ENCODE assay signal across 17 cellular contexts in genomic region chr14:91753501-91754128, GRCh38. TPM values are rescaled to one million over a fixed set of nuclear protein-coding genes. Genes with fewer than 3 reads are reported as not detected.
DNase-seq lines count a peak whose midpoint lies in the region; FAIRE-seq and TF ChIP-seq lines count a peak whose summit lies in the region.
"Had no signal": no experiment of that assay in that cellular context is flagged by ENCODE, and none has a peak within 500 bp of the region (broad histone marks: within the 10 kb centered on the region; RNA-seq: fewer than 3 reads in every experiment).

No MANE protein-coding gene starts in this region.

- H3K4me1 ChIP-seq in A673 (ENCODE audit: insufficient read depth, low read length, poor library complexity, severe bottlenecking) (no peaks in the 10 kb centered on the region), Caco-2 (peaks cover 42% of the 10 kb centered on the region), keratinocyte (ENCODE audit: control insufficient read depth, extremely low read depth, insufficient read depth, low read length) (peaks cover 27% of the 10 kb centered on the region), sigmoid colon (no peaks in the 10 kb centered on the region)

- intact Hi-C loops in A673 (cut with micrococcal nuclease; ENCODE audit: unreplicated experiment) = no loop called here
- intact Hi-C loops in Caco-2 (cut with micrococcal nuclease; ENCODE audit: unreplicated experiment) = no loop called here
- intact Hi-C loops in sigmoid colon (cut with DNase I) = no loop called here

- peaks cover 15% of the 10 kb centered on the region for H3K4me1 Mint-ChIP-seq in Caco-2 (ENCODE audit: low read depth, unreplicated experiment)
- H3K4me1 Mint-ChIP-seq: CD4-positive, CD25-positive, alpha-beta regulatory T cell had no signal

- H3K36me3 ChIP-seq in A673 (ENCODE audit: insufficient read depth, low read length, poor library complexity, severe bottlenecking) (no peaks in the 10 kb centered on the region), Caco-2 (ENCODE audit: control insufficient read depth, insufficient read depth, low read length) (no peaks in the 10 kb centered on the region), keratinocyte (ENCODE audit: control insufficient read depth in 2 of 2, extremely low read depth in 1 of 2, insufficient read depth in 2 of 2, low read length in 2 of 2) (no peaks in the 10 kb centered on the region), sigmoid colon (no peaks in the 10 kb centered on the region)

- H3K27me3 Mint-ChIP-seq in Caco-2 (ENCODE audit: insufficient read depth, unreplicated experiment) = no peaks in the 10 kb centered on the region
- H3K27me3 Mint-ChIP-seq: naive thymus-derived CD4-positive, alpha-beta T cell had no signal

- no peaks in the 10 kb centered on the region for H3K9me1 ChIP-seq in keratinocyte (ENCODE audit: control insufficient read depth, extremely low read depth, insufficient read depth, low read length)

- TF ChIP-seq CTCF in A673 (conservative IDR thresholded peaks at IDR 0.05; ENCODE audit: low read depth, low read length) = no peak
- TF ChIP-seq CTCF in Caco-2 (IDR thresholded peaks at IDR 0.05; ENCODE audit: insufficient read depth in 1 of 2, low read depth in 1 of 2, low read length in 1 of 2, severe bottlenecking in 1 of 2, unreplicated experiment in 1 of 2) = no peak
- TF ChIP-seq CTCF in keratinocyte (optimal IDR thresholded peaks at IDR 0.05 in 1 of 3, IDR thresholded peaks at IDR 0.05 in 1 of 3, conservative IDR thresholded peaks at IDR 0.05 in 1 of 3; ENCODE audit: extremely low read depth in 1 of 3, insufficient read depth in 2 of 3, low read length in 3 of 3) = no peak
- no peak for TF ChIP-seq CTCF in sigmoid colon (IDR thresholded peaks at IDR 0.05)

- peak overlapping the region; percentile 5 for H3K4me2 ChIP-seq in keratinocyte (ENCODE audit: control insufficient read depth, extremely low read depth, insufficient read depth, low read depth, low read length)

- H3K79me2 ChIP-seq in keratinocyte (ENCODE audit: control insufficient read depth, insufficient read depth, low read length) = no peaks in the 10 kb centered on the region

- no peak overlapping the region for H3K4me3 Mint-ChIP-seq in Caco-2 (ENCODE audit: unreplicated experiment)
- H3K4me3 Mint-ChIP-seq: activated naive CD4-positive, alpha-beta T cell treated with anti-CD3 and anti-CD28 coated beads for 36 hours; CD4-positive, CD25-positive, alpha-beta regulatory T cell; naive thymus-derived CD4-positive, alpha-beta T cell had no signal

- no peaks in the 10 kb centered on the region for H3K9me3 ChIP-seq in A673 (ENCODE audit: low read depth, low read length, poor library complexity, severe bottlenecking)
- H3K9me3 ChIP-seq in Caco-2 = no peaks in the 10 kb centered on the region
- H3K9me3 ChIP-seq in keratinocyte (ENCODE audit: control insufficient read depth, low read depth, low read length) = no peaks in the 10 kb centered on the region
- H3K9me3 ChIP-seq in sigmoid colon = no peaks in the 10 kb centered on the region

- no peak for TF ChIP-seq EP300 in sigmoid colon (IDR thresholded peaks at IDR 0.05)

- BruUV-seq in A673 (replicated peaks; lab: Mats Ljungman, UMichigan) (no TSS peak), Caco-2 (replicated peaks; lab: Mats Ljungman, UMichigan) (no TSS peak)

- no peak for TF ChIP-seq POLR2A in sigmoid colon (IDR thresholded peaks at IDR 0.05)

- dilution Hi-C loops in keratinocyte (cut with MboI; ENCODE audit: extremely low pct_ligation_motif_present, low sequenced_read_pairs) = no loop called here

- peak; percentile 46 for DNase-seq in A673 (ENCODE audit: low spot score)
- DNase-seq in Caco-2 = no peak
- DNase-seq in NCI-H526 treated with DMSO at 0.1 percent for 48 hours (lab: John Stamatoyannopoulos, UW) = peak; percentile 80
- DNase-seq in keratinocyte (ENCODE audit: low read depth, low spot score) = no peak
- DNase-seq in NOMO-1 treated with dmso at 0.1 percent for 144 hours (lab: John Stamatoyannopoulos, UW; ENCODE audit: unreplicated experiment) = no peak
- no peak for DNase-seq in sigmoid colon
- DNase-seq in activated CD8-positive, alpha-beta memory T cell treated with anti-CD3 and anti-CD28 coated beads for 24 hours = no peak
- DNase-seq in effector CD8-positive, alpha-beta T cell (lab: John Stamatoyannopoulos, UW) = no peak
- DNase-seq: activated naive CD4-positive, alpha-beta T cell treated with anti-CD3 and anti-CD28 coated beads for 36 hours; CD4-positive, CD25-positive, alpha-beta regulatory T cell; glutamatergic neuron; H7; naive thymus-derived CD4-positive, alpha-beta T cell; NCI-H2029 had no signal

- 69 to 91% methylated on average over 4 of the region's 4 CpGs for WGBS in sigmoid colon, 2 donors

- H3K27me3 ChIP-seq in A673 (replicated peaks; ENCODE audit: insufficient read depth, low read depth, low read length, poor library complexity) (no peaks in the 10 kb centered on the region), Caco-2 (replicated peaks; ENCODE audit: control insufficient read depth, insufficient read depth, low read length) (no peaks in the 10 kb centered on the region), keratinocyte (ENCODE audit: control insufficient read depth, extremely low read depth, insufficient read depth, low read length) (no peaks in the 10 kb centered on the region), sigmoid colon (no peaks in the 10 kb centered on the region)

- POLR2A ChIA-PET in A673 (lab: Charles Lee; ENCODE audit: low non-redundant PET) (no interaction called here), Caco-2 (lab: Charles Lee) (no interaction called here)

- H2AFZ ChIP-seq in keratinocyte (ENCODE audit: control insufficient read depth, low read length) = no peak overlapping the region

- CTCF ChIA-PET in A673 (lab: Charles Lee) = interaction anchor here (0.5 kb wide), 1 partner anchor 220 kb away, joined by 3 read pairs; no protein-coding TSS in a partner anchor
- CTCF ChIA-PET in Caco-2 (lab: Charles Lee) = interaction anchor here (0.6 kb wide), 1 partner anchor 32 kb away, joined by 4 read pairs; no protein-coding TSS in a partner anchor

- H3K27ac Mint-ChIP-seq in Caco-2 (ENCODE audit: unreplicated experiment) = peak overlapping the region; percentile 77
- H3K27ac Mint-ChIP-seq: activated naive CD4-positive, alpha-beta T cell treated with anti-CD3 and anti-CD28 coated beads for 36 hours; CD4-positive, CD25-positive, alpha-beta regulatory T cell had no signal

- H4K20me1 ChIP-seq in keratinocyte (ENCODE audit: control insufficient read depth, extremely low read depth, insufficient read depth, low read length) = no peaks in the 10 kb centered on the region

- no peak overlapping the region for H3K27ac ChIP-seq in A673 (ENCODE audit: low read depth, low read length, poor library complexity, severe bottlenecking)
- no peak overlapping the region for H3K27ac ChIP-seq in keratinocyte (ENCODE audit: control insufficient read depth, insufficient read depth, low read length)
- H3K27ac ChIP-seq in sigmoid colon = no peak overlapping the region
- H3K27ac ChIP-seq: HL-60 had no signal

- no peak overlapping the region for H3K4me3 ChIP-seq in A673 (ENCODE audit: low read depth, low read length, poor library complexity, severe bottlenecking)
- H3K4me3 ChIP-seq in Caco-2 (ENCODE audit: low read depth, low read length) = no peak overlapping the region
- no peak overlapping the region for H3K4me3 ChIP-seq in keratinocyte (ENCODE audit: control insufficient read depth in 2 of 3, extremely low read depth in 1 of 3, insufficient read depth in 2 of 3, low read depth in 1 of 3, low read length in 3 of 3)
- no peak overlapping the region for H3K4me3 ChIP-seq in sigmoid colon

- peaks cover 12% of the 10 kb centered on the region for H3K9me3 Mint-ChIP-seq in Caco-2 (ENCODE audit: unreplicated experiment)
- H3K9me3 Mint-ChIP-seq: activated naive CD4-positive, alpha-beta T cell treated with anti-CD3 and anti-CD28 coated beads for 36 hours had no signal

- peaks cover 11% of the 10 kb centered on the region for H3K36me3 Mint-ChIP-seq in Caco-2 (ENCODE audit: insufficient read depth, unreplicated experiment)
- H3K36me3 Mint-ChIP-seq: CD4-positive, CD25-positive, alpha-beta regulatory T cell had no signal

- no peak for FAIRE-seq in keratinocyte (lab: Jason Lieb, UNC)
- FAIRE-seq: endometrium had no signal

- no peak overlapping the region for H3K9ac ChIP-seq in keratinocyte (ENCODE audit: control insufficient read depth, extremely low read depth, insufficient read depth, low read length)

RNA-seq across cellular contexts. Expression of gene CATSPERB, which starts 21.7 kb away (rescaled TPM):
- not detected in 2 replicates for total RNA-seq in A673 (2021)
- total RNA-seq in Caco-2 (2022) = 2.1 and 2.6 TPM in 2 replicates
- 0.49 to 1.1 TPM (median 1.1 TPM) in 3 replicates for polyA plus RNA-seq in keratinocyte
- polyA plus RNA-seq in keratinocyte (2011; ENCODE audit: low read depth) = 0.92 TPM
- 0.21 and 0.49 TPM in 2 replicates for polyA plus RNA-seq in keratinocyte (2011; cell fraction: cytosol; rRNA removed)
- polyA plus RNA-seq in keratinocyte (2011; cell fraction: nucleus; rRNA removed) = 4.0 and 5.1 TPM in 2 replicates
- 0.18 and 0.48 TPM in 2 replicates for polyA plus RNA-seq in keratinocyte (2012; ENCODE audit: low replicate concordance)
- polyA minus RNA-seq in keratinocyte = 0.23 to 3.7 TPM (median 1.8 TPM) in 3 replicates
- not detected for polyA minus RNA-seq in keratinocyte (2011; cell fraction: cytosol; rRNA and poly(A)+ RNA removed)
- 1.9 and 4.5 TPM in 2 replicates for polyA minus RNA-seq in keratinocyte (2011; cell fraction: nucleus; rRNA and poly(A)+ RNA removed)
- 1 to 10 TPM in 2 of 4 donors, under 1 TPM in 2; 0.14 to 6.7 (median 0.87) TPM for total RNA-seq in sigmoid colon
- polyA plus RNA-seq in sigmoid colon = 1 to 10 TPM in 2 of 3 donors, under 1 TPM in 1; 0.60 to 1.9 (median 1.6) TPM
- total RNA-seq: pulmonary artery endothelial cell had no signal

Comparison
In these comparisons a context has a peak if more than half of its experiments do, and no peak if none do; other contexts are left out.
1. DNase-seq: peak in A673 (single experiment) and NCI-H526 treated with DMSO at 0.1 percent for 48 hours (single experiment); none in Caco-2 (0 of 2), keratinocyte (single experiment), NOMO-1 treated with dmso at 0.1 percent for 144 hours (single experiment), sigmoid colon (single experiment), activated CD8-positive, alpha-beta memory T cell treated with anti-CD3 and anti-CD28 coated beads for 24 hours (single experiment) and effector CD8-positive, alpha-beta T cell (single experiment).